ENCODE assay signal across 17 cellular contexts in genomic region chr15:77577350-77577749, GRCh38. TPM values are rescaled to one million over a fixed set of nuclear protein-coding genes. Genes with fewer than 3 reads are reported as not detected.
A peak's percentile ranks its signal among the peaks of the same experiment; 100 is the strongest.
DNase-seq lines count a peak whose midpoint lies in the region; ATAC-seq, FAIRE-seq and TF ChIP-seq lines count a peak whose summit lies in the region.
"Had no signal": no experiment of that assay in that cellular context is flagged by ENCODE, and none has a peak within 500 bp of the region (broad histone marks: within the 10 kb centered on the region; RNA-seq: fewer than 3 reads in every experiment).

No MANE protein-coding gene starts in this region.

- H2AK5ac ChIP-seq in mesendoderm (ENCODE audit: low read length) = no peak overlapping the region

- H3K9me1 ChIP-seq in K562 (ENCODE audit: control insufficient read depth, insufficient read depth, low read length) = no peaks in the 10 kb centered on the region

- BruUV-seq in K562 (replicated peaks; lab: Mats Ljungman, UMichigan) = no TSS peak

- H3K27me3 ChIP-seq in K562 (ENCODE audit: control insufficient read depth in 2 of 2, insufficient read depth in 2 of 2, low read length in 2 of 2) (peaks cover 23 to 69% of the 10 kb centered on the region in 2 experiments; a peak in 4 of 5 replicates), mesendoderm (ENCODE audit: insufficient read depth, low read length, poor library complexity) (no peaks in the 10 kb centered on the region)

- TF ChIP-seq EP300 in K562 (IDR thresholded peaks at IDR 0.05; ENCODE audit: low read length) = no peak

- peak; percentile 51; the same call in 1 of the 3 replicates for ATAC-seq in K562
- ATAC-seq in HG02885 (IDR thresholded peaks at IDR 0.05; ENCODE audit: poor library complexity, unreplicated experiment) = no peak
- ATAC-seq in GM21737 (IDR thresholded peaks at IDR 0.05; ENCODE audit: unreplicated experiment) = no peak

- no peak overlapping the region for H4K8ac ChIP-seq in mesendoderm (ENCODE audit: low read depth, low read length)

- CTCF ChIA-PET in K562 (lab: Yijun Ruan, JAX; ENCODE audit: low intra/inter-chr PET ratio) = no interaction called here

- TF ChIP-seq CTCF in K562 (IDR thresholded peaks at IDR 0.05 in 2 of 3, conservative IDR thresholded peaks at IDR 0.05 in 1 of 3; ENCODE audit: insufficient read depth in 2 of 3, low read depth in 1 of 3, low read length in 3 of 3) = no peak

- no peak overlapping the region for H3K23ac ChIP-seq in mesendoderm (ENCODE audit: low read length)

- H2BK15ac ChIP-seq in mesendoderm (replicated peaks; ENCODE audit: low read depth) = no peak overlapping the region

- no peaks in the 10 kb centered on the region for H3K79me1 ChIP-seq in mesendoderm (ENCODE audit: low read length)

- FAIRE-seq in K562 (lab: Jason Lieb, UNC) = no peak
- FAIRE-seq: bronchial epithelial cell had no signal

- H3K79me2 ChIP-seq in K562 (ENCODE audit: control insufficient read depth, insufficient read depth, low read length) = no peaks in the 10 kb centered on the region
- H3K79me2 ChIP-seq in mesendoderm (ENCODE audit: control insufficient read depth, insufficient read depth, low read length) = no peaks in the 10 kb centered on the region

- no peak overlapping the region for H2BK120ac ChIP-seq in mesendoderm (ENCODE audit: low read depth, low read length)

- no peaks in the 10 kb centered on the region for H3K9me3 ChIP-seq in K562 (replicated peaks; ENCODE audit: control insufficient read depth, insufficient read depth, low read depth, low read length)
- H3K9me3 ChIP-seq: Caco-2 had no signal

- H3K4ac ChIP-seq in mesendoderm (ENCODE audit: low read depth, low read length) = no peak overlapping the region

- no peak overlapping the region for H2BK5ac ChIP-seq in mesendoderm (ENCODE audit: low read length)

- H3K27ac ChIP-seq in K562 (ENCODE audit: extremely low read depth, low read depth, low read length) (no peak overlapping the region), mesendoderm (ENCODE audit: low read depth, low read length) (no peak overlapping the region), temporal lobe (ENCODE audit: low read depth, low read length) (peak overlapping the region; percentile 74)
- H3K27ac ChIP-seq: HL-60 had no signal

- intact Hi-C loops in K562 (cut with micrococcal nuclease) = no loop called here

- POLR2A ChIA-PET in K562 (lab: Yijun Ruan, JAX) = interaction anchor here (0.5 to 1.0 kb wide), 4 partner anchors 19 to 272 kb away, joined by 3 to 4 read pairs (median 3); no protein-coding TSS in a partner anchor

- no peak overlapping the region for H3K18ac ChIP-seq in mesendoderm (ENCODE audit: low read length)

- H4K5ac ChIP-seq in mesendoderm (ENCODE audit: low read length) = no peak overlapping the region

- no peak overlapping the region for H3K4me2 ChIP-seq in K562 (ENCODE audit: insufficient read depth, low read length)
- no peak overlapping the region for H3K4me2 ChIP-seq in mesendoderm (ENCODE audit: low read length)

- WGBS in K562 (ENCODE audit: insufficient coverage, low coverage, missing lambda C conversion rate) = 4% methylated on average over 6 of the region's 6 CpGs
- WGBS in mesendoderm (ENCODE audit: extremely low coverage, insufficient coverage, low lambda C conversion rate) = no CpG with 5 or more reads among the region's 6 CpGs

- no peak for TF ChIP-seq POLR2A in K562 (conservative IDR thresholded peaks at IDR 0.05)

- H2AFZ ChIP-seq in K562 (ENCODE audit: low read depth, low read length) = no peak overlapping the region

- TF ChIP-seq RAD21 in K562 (CRISPR knock-in tag; conservative IDR thresholded peaks at IDR 0.05 in 1 of 2, IDR thresholded peaks at IDR 0.05 in 1 of 2) = no peak

- H3K56ac ChIP-seq in mesendoderm (ENCODE audit: low read length) = peak overlapping the region; percentile 39

- DNase-seq in NCI-H524 (lab: John Stamatoyannopoulos, UW) (peak; percentile 53 to 68), NCI-H524 treated with DMSO at 0.1 percent for 48 hours (lab: John Stamatoyannopoulos, UW) (no peak), K562 (ENCODE audit: extremely low read depth in 1 of 4, low spot score in 3 of 4) (no peak), mesendoderm (peak; percentile 31), NCI-H2171 (lab: John Stamatoyannopoulos, UW) (no peak)
- DNase-seq: activated CD8-positive, alpha-beta memory T cell treated with anti-CD3 and anti-CD28 coated beads for 24 hours; activated gamma-delta T cell treated with Interleukin-2 at 50 U/mL for 16 hours; Caco-2; HCEC 1CT; kidney glomerular epithelial cell; NCI-H2029 treated with DMSO at 0.1 percent for 48 hours; stimulated activated naive CD4-positive, alpha-beta T cell treated with Interleukin-2 at 50 U/mL for 16 hours had no signal

- H3K36me3 ChIP-seq in K562 (ENCODE audit: control insufficient read depth, insufficient read depth, low read length) (no peaks in the 10 kb centered on the region), mesendoderm (ENCODE audit: control insufficient read depth, insufficient read depth, low read length) (no peaks in the 10 kb centered on the region)

- in situ Hi-C loops in K562 (cut with MboI) = no loop called here

- H3K4me3 ChIP-seq in K562 = no peak overlapping the region
- H3K4me3 ChIP-seq in mesendoderm (ENCODE audit: low read length) = no peak overlapping the region

- H3K4me1 ChIP-seq in K562 (replicated peaks in 1 of 2; ENCODE audit: control insufficient read depth in 2 of 2, insufficient read depth in 2 of 2, low read length in 2 of 2) (no peaks in the 10 kb centered on the region), mesendoderm (ENCODE audit: control insufficient read depth, low read depth, low read length) (no peaks in the 10 kb centered on the region)
- H3K4me1 ChIP-seq: Caco-2 had no signal

- H3K9ac ChIP-seq in K562 (ENCODE audit: insufficient read depth in 1 of 2, low read depth in 2 of 2, low read length in 2 of 2) (no peak overlapping the region), mesendoderm (ENCODE audit: low read length) (no peak overlapping the region)

- H4K20me1 ChIP-seq in K562 (replicated peaks; ENCODE audit: control insufficient read depth, insufficient read depth, low read length) = no peaks in the 10 kb centered on the region

TF ChIP-seq in K562, 482 proteins besides CTCF, POLR2A, EP300 and RAD21 (continues in another document):
- TF ChIP-seq GTF2A2 (tag; IDR thresholded peaks at IDR 0.05) = no peak
- no peak for TF ChIP-seq ELK3 (CRISPR knock-in tag; IDR thresholded peaks at IDR 0.05)
- no peak for TF ChIP-seq MYC (IDR thresholded peaks at IDR 0.05; ENCODE audit: low read depth, low read length)
- no peak for TF ChIP-seq MYC (CRISPR knock-in tag; IDR thresholded peaks at IDR 0.05; ENCODE audit: borderline replicate concordance, low read depth)
- no peak for TF ChIP-seq MAFF (IDR thresholded peaks at IDR 0.05; ENCODE audit: low read length)
- TF ChIP-seq ZNF76 (CRISPR knock-in tag; IDR thresholded peaks at IDR 0.05; ENCODE audit: borderline replicate concordance) = no peak

RNA-seq across cellular contexts. Expression of gene LINGO1, which starts 55.4 kb away (rescaled TPM):
- 11.5 and 26.9 TPM in 2 replicates for total RNA-seq in K562 (2011; cell fraction: chromatin; rRNA removed; ENCODE audit: low replicate concordance)
- total RNA-seq in K562 (2011; cell fraction: nucleolus; rRNA removed) = 18.7 and 19.2 TPM in 2 replicates
- 24.1 and 38.6 TPM in 2 replicates for total RNA-seq in K562 (2011; cell fraction: nucleoplasm; rRNA removed)
- total RNA-seq in K562 (2014; rRNA removed) = 2.1 and 3.3 TPM in 2 replicates
- 0.65 and 0.73 TPM in 2 replicates for total RNA-seq in K562 (2014; rRNA removed; fragmentation: Illumina TruSeq; extraction: Trizol)
- total RNA-seq in K562 (2015; rRNA removed; fragmentation: Illumina TruSeq; extraction: Trizol) = 2.0 TPM in 2 replicates
- 14.3 and 14.8 TPM in 2 replicates for total RNA-seq in K562 (2021)
- 12.4 and 19.4 TPM in 2 replicates for polyA plus RNA-seq in K562 (2011; rRNA removed)
- polyA plus RNA-seq in K562 (2011; cell fraction: cytosol; rRNA removed) = 14.2 and 25.6 TPM in 2 replicates
- polyA plus RNA-seq in K562 (2011; cell fraction: nucleus; rRNA removed) = 10.6 and 19.2 TPM in 2 replicates
- polyA plus RNA-seq in K562 (2012) = 8.0 and 8.2 TPM in 2 replicates
- 15.3 and 19.0 TPM in 2 replicates for polyA plus RNA-seq in K562 (2014; fragmentation: Illumina TruSeq; extraction: Trizol)
- polyA plus RNA-seq in K562 (2014; fragmentation: Nextera tagmentation; extraction: Ambion mirVana) = under 1 TPM; 0.07 to 0.08 TPM
- polyA plus RNA-seq in K562 (2014; rRNA removed) = 8.1 and 9.3 TPM in 2 replicates
- polyA minus RNA-seq in K562 (2011; rRNA and poly(A)+ RNA removed) = 5.8 and 8.8 TPM in 2 replicates
- polyA minus RNA-seq in K562 (2011; cell fraction: cytosol; rRNA and poly(A)+ RNA removed) = 14.6 and 15.2 TPM in 2 replicates
- polyA minus RNA-seq in K562 (2011; cell fraction: nucleus; rRNA and poly(A)+ RNA removed) = 3.4 and 3.8 TPM in 2 replicates
- polyA plus RNA-seq in mesendoderm (2013, experiment 1 of 2) = 5.0 TPM
- 4.7 TPM for polyA plus RNA-seq in mesendoderm (2013, experiment 2 of 2)
- 46.2 TPM for total RNA-seq in temporal lobe
- total RNA-seq: bronchial epithelial cell had no signal

Comparison
In these comparisons a context has a peak if more than half of its experiments do, and no peak if none do; other contexts are left out.
1. DNase-seq: peak in NCI-H524 (2 of 2) and mesendoderm (single experiment); none in NCI-H524 treated with DMSO at 0.1 percent for 48 hours (single experiment), K562 (0 of 4) and NCI-H2171 (single experiment).